8 cellular contexts compared by ENCODE assay signal in genomic region chr22:40635940-40636379, GRCh38. TPM values are rescaled to one million over a fixed set of nuclear protein-coding genes. Genes with fewer than 3 reads are reported as not detected.
DNase-seq lines count a peak whose midpoint lies in the region; ATAC-seq, FAIRE-seq and TF ChIP-seq lines count a peak whose summit lies in the region.

No MANE protein-coding gene starts in this region.

- no peak for TF ChIP-seq RAD21 in GM12878 (IDR thresholded peaks at IDR 0.05; ENCODE audit: insufficient read depth, low read depth, low read length)

- TF ChIP-seq POLR2A in GM12878 (IDR thresholded peaks at IDR 0.05; ENCODE audit: low read depth, low read length): no peak
- no peak for TF ChIP-seq POLR2A in thyroid gland (IDR thresholded peaks at IDR 0.05)

- intact Hi-C loops in GM12878 (cut with micrococcal nuclease; ENCODE audit: unreplicated experiment) (loop anchor here (2.0 kb wide), 1 partner anchor 103 kb away; no protein-coding TSS in a partner anchor), thyroid gland (cut with DNase I) (loop anchor here (10.0 kb wide), 1 partner anchor 111 kb away; no protein-coding TSS in a partner anchor)

- H3K36me3 ChIP-seq in HUES6 (ENCODE audit: control insufficient read depth, insufficient read depth, low read length) (no peaks in the 10 kb centered on the region), GM12878 (ENCODE audit: control insufficient read depth in 2 of 2, insufficient read depth in 2 of 2, low read length in 1 of 2) (no peaks in the 10 kb centered on the region), thyroid gland (no peaks in the 10 kb centered on the region)

- H3K9me3 ChIP-seq in HUES6 (ENCODE audit: control insufficient read depth, insufficient read depth, low read depth, low read length) (0 out of 2 replicates have a peak, but pooled peaks cover 2% of the 10 kb centered on the region), GM12878 (replicated peaks; ENCODE audit: control insufficient read depth, insufficient read depth, low read length) (peaks cover 2% of the 10 kb centered on the region; the same call in 2 of the 3 replicates), thyroid gland (no peaks in the 10 kb centered on the region)

- under 1% methylated on average over 31 of the region's 31 CpGs for WGBS in GM12878 (ENCODE audit: insufficient coverage, insufficient replicate concordance, low lambda C conversion rate, missing lambda C conversion rate)
- 0% methylated on average over 1 of the region's 31 CpGs for WGBS in thyroid gland, 2 donors

- peak overlapping the region; percentile 64 for H3K27ac ChIP-seq in 22Rv1
- peak overlapping the region; percentile 64; the same call in 1 of the 2 replicates for H3K27ac ChIP-seq in HUES6 (ENCODE audit: low read depth, low read length)
- H3K27ac ChIP-seq in GM12878 (ENCODE audit: control insufficient read depth, insufficient read depth): peak overlapping the region; percentile 68
- H3K27ac ChIP-seq in thyroid gland: peak overlapping the region; percentile 46 to 84 (median 81)

- peak overlapping the region; percentile 58 for H2AFZ ChIP-seq in GM12878 (ENCODE audit: control insufficient read depth, low read depth, low read length)

- H3K4me2 ChIP-seq in GM12878 (ENCODE audit: control insufficient read depth, insufficient read depth): peak overlapping the region; percentile 94

- RAD21 ChIA-PET in GM12878 (lab: Charles Lee; ENCODE audit: unreplicated experiment): interaction anchor here (1.3 to 3.1 kb wide), 5 partner anchors 29 to 199 kb away, joined by 4 to 11 read pairs (median 5); no protein-coding TSS in a partner anchor

- CTCF ChIA-PET in GM12878 (lab: Yijun Ruan, JAX): interaction anchor here (0.9 to 9.3 kb wide), 4 partner anchors 9 to 199 kb away, joined by 3 to 79 read pairs (median 34); no protein-coding TSS in a partner anchor

- H3K9ac ChIP-seq in HUES6 (ENCODE audit: low read length): peak overlapping the region; percentile 89
- peak overlapping the region; percentile 70 for H3K9ac ChIP-seq in GM12878 (ENCODE audit: control insufficient read depth, insufficient read depth, low read length)

- DNase-seq in GM12878 (ENCODE audit: low read depth, low spot score) (no peak), left lobe of liver (ENCODE audit: low spot score) (no peak), thyroid gland (peak in 1 of 2 donors; percentile 25), hepatic stellate cell (ENCODE audit: low spot score) (no peak), DMS153 (lab: John Stamatoyannopoulos, UW) (no peak)

- no TSS peak for BruUV-seq in GM12878 (replicated peaks; lab: Mats Ljungman, UMichigan)

- FAIRE-seq in GM12878 (lab: Jason Lieb, UNC): no peak

- ATAC-seq in GM19395 (IDR thresholded peaks at IDR 0.05; ENCODE audit: unreplicated experiment): peak; percentile 19
- ATAC-seq in GM12878: peak; percentile 50
- peak; percentile 29 for ATAC-seq in left lobe of liver

- H3K27me3 ChIP-seq in HUES6 (ENCODE audit: control insufficient read depth, insufficient read depth, low read length) (no peaks in the 10 kb centered on the region), GM12878 (replicated peaks in 1 of 2; ENCODE audit: control insufficient read depth in 2 of 2, insufficient read depth in 2 of 2, low read length in 1 of 2) (no peaks in the 10 kb centered on the region), thyroid gland (no peaks in the 10 kb centered on the region)

- no peak for TF ChIP-seq EP300 in GM12878 (IDR thresholded peaks at IDR 0.05; ENCODE audit: borderline replicate concordance in 1 of 2, control insufficient read depth in 1 of 2, low read depth in 2 of 2, low read length in 2 of 2)

- in situ Hi-C loops in GM12878 (cut with MboI): no loop called here

- H3K79me2 ChIP-seq in GM12878 (ENCODE audit: control insufficient read depth, insufficient read depth, low read length): peaks cover 51% of the 10 kb centered on the region

- H3K4me1 ChIP-seq in HUES6 (ENCODE audit: control insufficient read depth, insufficient read depth, low read length): peaks cover 8% of the 10 kb centered on the region; the same call in 1 of the 2 replicates
- peaks cover 6% of the 10 kb centered on the region for H3K4me1 ChIP-seq in GM12878 (ENCODE audit: control insufficient read depth, insufficient read depth, low read length)
- peaks cover 6 to 33% of the 10 kb centered on the region in 2 donors for H3K4me1 ChIP-seq in thyroid gland

- H3K4me3 ChIP-seq in HUES6 (ENCODE audit: low read depth, low read length) (peak overlapping the region; percentile 84), GM12878 (peak overlapping the region; percentile 72), thyroid gland (replicated peaks in 1 of 3) (peak overlapping the region; percentile 59 to 94 (median 89))

- no peak for TF ChIP-seq CTCF in 22Rv1 (IDR thresholded peaks at IDR 0.05)
- no peak for TF ChIP-seq CTCF in GM12878 (IDR thresholded peaks at IDR 0.05 in 2 of 3, conservative IDR thresholded peaks at IDR 0.05 in 1 of 3; ENCODE audit: control insufficient read depth in 2 of 3, extremely low read depth in 1 of 3, insufficient read depth in 1 of 3, low read depth in 3 of 3, low read length in 3 of 3)
- no peak for TF ChIP-seq CTCF in thyroid gland (IDR thresholded peaks at IDR 0.05)

- no peaks in the 10 kb centered on the region for H4K20me1 ChIP-seq in GM12878 (ENCODE audit: control insufficient read depth, insufficient read depth)

- POLR2A ChIA-PET in GM12878 (lab: Charles Lee): interaction anchor here (1.9 to 2.5 kb wide), 2 partner anchors 103 to 106 kb away, joined by 15 to 26 read pairs; no protein-coding TSS in a partner anchor

- SMC1A ChIA-PET in GM12878 (lab: Charles Lee; ENCODE audit: uncharacterized antibody, unreplicated experiment): interaction anchor here (6.5 to 9.9 kb wide), 3 partner anchors 103 to 199 kb away, joined by 31 to 96 read pairs (median 85); no protein-coding TSS in a partner anchor

TF ChIP-seq in GM12878, 131 proteins besides CTCF, POLR2A, EP300 and RAD21 (continues in another document):
- no peak for TF ChIP-seq SMC3 (IDR thresholded peaks at IDR 0.05; ENCODE audit: borderline replicate concordance, low read length)
- TF ChIP-seq SMARCA5 (IDR thresholded peaks at IDR 0.05): no peak
- no peak for TF ChIP-seq ZNF384 (IDR thresholded peaks at IDR 0.05; ENCODE audit: borderline replicate concordance, low read depth, low read length)
- TF ChIP-seq ASH2L (IDR thresholded peaks at IDR 0.05; ENCODE audit: borderline replicate concordance, low read depth): 0 out of 2 replicates have a peak, but pooled peaks have one; percentile 54
- no peak for TF ChIP-seq MAX (IDR thresholded peaks at IDR 0.05; ENCODE audit: low read depth, low read length)
- 0 out of 2 replicates have a peak, but pooled peaks have one; percentile 14 for TF ChIP-seq RCOR1 (conservative IDR thresholded peaks at IDR 0.05; ENCODE audit: low read depth, low read length)
- TF ChIP-seq TCF12 (IDR thresholded peaks at IDR 0.05; ENCODE audit: low read depth, low read length): peak; percentile 4; the same call in 1 of the 2 replicates
- TF ChIP-seq ZNF217 (IDR thresholded peaks at IDR 0.05): 0 out of 2 replicates have a peak, but pooled peaks have one; percentile 26
- TF ChIP-seq ZNF274 (IDR thresholded peaks at IDR 0.05; ENCODE audit: insufficient read depth, insufficient read length): no peak
- TF ChIP-seq KDM1A (IDR thresholded peaks at IDR 0.05; ENCODE audit: borderline replicate concordance): no peak

RNA-seq across cellular contexts. Expression of gene MRTFA, which starts 0.6 kb away (rescaled TPM):
- total RNA-seq in GM12878 (2013; cell fraction: nucleolus; rRNA removed): 133 and 151 TPM in 2 replicates
- total RNA-seq in GM12878 (2014; rRNA removed) (27.2 and 27.5 TPM in 2 replicates), GM12878 (2014; rRNA removed; fragmentation: Illumina TruSeq; extraction: Trizol) (9.5 and 11.3 TPM in 2 replicates), GM12878 (2021) (58.6 and 63.9 TPM in 2 replicates), left lobe of liver (12.8 TPM), thyroid gland (100 to 1,000 TPM in 3 of 4 donors, 10 to 100 TPM in 1; 81.4 to 210 (median 122) TPM)
- 14.4 TPM for polyA plus RNA-seq in GM12878 (2011; ENCODE audit: low read depth)
- polyA plus RNA-seq in GM12878 (2011; rRNA removed) (4.1 and 4.3 TPM in 2 replicates), GM12878 (2014; fragmentation: Illumina TruSeq; extraction: Trizol) (14.1 and 17.0 TPM in 2 replicates), GM12878 (2014; fragmentation: Nextera tagmentation; extraction: Ambion mirVana) (1 to 10 TPM; 2.0 to 2.6 TPM), GM12878 (2014; rRNA removed) (18.9 and 25.9 TPM in 2 replicates), GM12878 (2016; fragmentation: Nextera tagmentation; extraction: Ambion mirVana) (10 to 100 TPM; 29.1 to 29.6 TPM)
- polyA plus RNA-seq in GM12878 (2011; cell fraction: cytosol; rRNA removed): 5.8 and 7.9 TPM in 2 replicates
- 16.2 and 28.6 TPM in 2 replicates for polyA plus RNA-seq in GM12878 (2011; cell fraction: nucleus; rRNA removed)
- polyA plus RNA-seq in GM12878 (2012): 27.0 and 29.9 TPM in 2 replicates
- polyA minus RNA-seq in GM12878 (2011; rRNA and poly(A)+ RNA removed): 23.8 and 24.5 TPM in 2 replicates
- 10.1 and 11.6 TPM in 2 replicates for polyA minus RNA-seq in GM12878 (2011; cell fraction: cytosol; rRNA and poly(A)+ RNA removed)
- polyA minus RNA-seq in GM12878 (2011; cell fraction: nucleus; rRNA and poly(A)+ RNA removed): 25.5 and 49.7 TPM in 2 replicates

RNA-seq across cellular contexts. Expression of gene MCHR1, which starts 43.3 kb away (rescaled TPM):
- not detected in 2 replicates for total RNA-seq in GM12878 (2013; cell fraction: nucleolus; rRNA removed)
- total RNA-seq in GM12878 (2014; rRNA removed) (not detected in 2 replicates), GM12878 (2014; rRNA removed; fragmentation: Illumina TruSeq; extraction: Trizol) (not detected in 2 replicates), GM12878 (2021) (not detected in 2 replicates), left lobe of liver (2.3 TPM), thyroid gland (not detected)
- polyA plus RNA-seq in GM12878 (2011; ENCODE audit: low read depth): not detected
- polyA plus RNA-seq in GM12878 (2011; rRNA removed) (not detected in 2 replicates), GM12878 (2014; fragmentation: Illumina TruSeq; extraction: Trizol) (not detected in 2 replicates), GM12878 (2014; fragmentation: Nextera tagmentation; extraction: Ambion mirVana) (not detected), GM12878 (2014; rRNA removed) (not detected in 2 replicates), GM12878 (2016; fragmentation: Nextera tagmentation; extraction: Ambion mirVana) (not detected)
- 0.07 and 0.13 TPM in 2 replicates for polyA plus RNA-seq in GM12878 (2011; cell fraction: cytosol; rRNA removed)
- not detected in 2 replicates for polyA plus RNA-seq in GM12878 (2011; cell fraction: nucleus; rRNA removed)
- not detected in 2 replicates for polyA plus RNA-seq in GM12878 (2012)
- polyA minus RNA-seq in GM12878 (2011; rRNA and poly(A)+ RNA removed): 0.80 TPM in 1 of 2 replicates, not detected in the other
- polyA minus RNA-seq in GM12878 (2011; cell fraction: cytosol; rRNA and poly(A)+ RNA removed): not detected in 2 replicates
- not detected in 2 replicates for polyA minus RNA-seq in GM12878 (2011; cell fraction: nucleus; rRNA and poly(A)+ RNA removed)
